In genomic region chr16:89410322-89410721, GRCh38 we compare ENCODE assay signal across 1 cellular context.
TF ChIP-seq lines count a peak whose summit lies in the region.

No MANE protein-coding gene starts in this region.

TF ChIP-seq in GM23338, 12 proteins besides CTCF, POLR2A, EP300 and RAD21 (continued from another document):
- no peak for TF ChIP-seq ZNF462 (CRISPR knock-in tag; IDR thresholded peaks at IDR 0.05)
- TF ChIP-seq POLR2AphosphoS5 (IDR thresholded peaks at IDR 0.05; ENCODE audit: low read depth): no peak; the same call in 1 of the 2 replicates
- TF ChIP-seq ZNF331 (CRISPR knock-in tag; IDR thresholded peaks at IDR 0.05; ENCODE audit: low read depth): no peak
